Comparison of ENCODE assay signal across 16 cellular contexts in genomic region chr15:52243697-52244555, GRCh38.
"Had no signal": no experiment of that assay in that cellular context is flagged by ENCODE, and none has a peak within 500 bp of the region (broad histone marks: within the 10 kb centered on the region; RNA-seq: fewer than 3 reads in every experiment).

No MANE protein-coding gene starts in this region.

- H3K27me3 Mint-ChIP-seq: activated naive CD8-positive, alpha-beta T cell treated with anti-CD3 and anti-CD28 coated beads for 36 hours had no signal

- H3K4me1 ChIP-seq: thyroid gland had no signal

- H3K4me1 Mint-ChIP-seq: endodermal cell, mesothelial cell of epicardium, nephron progenitor cell had no signal

- H3K9me3 ChIP-seq: thyroid gland had no signal

- H3K27me3 ChIP-seq: cardiac muscle cell, thyroid gland had no signal

- H3K4me3 Mint-ChIP-seq: activated naive CD8-positive, alpha-beta T cell treated with anti-CD3 and anti-CD28 coated beads for 36 hours; activated T-helper 1 cell treated with anti-CD3 and anti-CD28 coated beads, Interleukin-12 subunit alpha, Interleukin-12 subunit beta, Interleukin-2, Interleukin-4 antibody, amounts not matched to agents 30 ng/mL and 10 ng/mL and 1 ng/mL, durations not matched to agents 14 hours and 24 hours and 36 hours; endodermal cell; mesothelial cell of epicardium; nephron progenitor cell; T-helper 17 cell had no signal

- H3K9me3 Mint-ChIP-seq: activated naive CD8-positive, alpha-beta T cell treated with anti-CD3 and anti-CD28 coated beads for 36 hours; activated T-helper 1 cell treated with anti-CD3 and anti-CD28 coated beads, Interleukin-12 subunit alpha, Interleukin-12 subunit beta, Interleukin-2, Interleukin-4 antibody, amounts not matched to agents 30 ng/mL and 10 ng/mL and 1 ng/mL, durations not matched to agents 14 hours and 24 hours and 36 hours; endodermal cell; mesothelial cell of epicardium; nephron progenitor cell had no signal

- DNase-seq: activated CD4-positive, alpha-beta T cell treated with anti-CD3 and anti-CD28 coated beads, Interleukin-2, amount 50 U/mL, for 4 hours; activated naive CD8-positive, alpha-beta T cell treated with anti-CD3 and anti-CD28 coated beads for 36 hours; activated T-cell treated with anti-CD3 and anti-CD28 coated beads for 4 hours; amniotic stem cell; endodermal cell; islet precursor cell; nephron progenitor cell; occipital lobe; retina; stimulated activated naive CD4-positive, alpha-beta T cell; T-helper 17 cell; thyroid gland had no signal

- H3K27ac ChIP-seq: cardiac muscle cell, thyroid gland had no signal

- H3K36me3 Mint-ChIP-seq: activated naive CD8-positive, alpha-beta T cell treated with anti-CD3 and anti-CD28 coated beads for 36 hours had no signal

- H3K36me3 ChIP-seq: cardiac muscle cell had no signal

- H3K27ac Mint-ChIP-seq: activated naive CD8-positive, alpha-beta T cell treated with anti-CD3 and anti-CD28 coated beads for 36 hours; activated T-helper 1 cell treated with anti-CD3 and anti-CD28 coated beads, Interleukin-12 subunit alpha, Interleukin-12 subunit beta, Interleukin-2, Interleukin-4 antibody, amounts not matched to agents 30 ng/mL and 10 ng/mL and 1 ng/mL, durations not matched to agents 14 hours and 24 hours and 36 hours; endodermal cell; mesothelial cell of epicardium; nephron progenitor cell; T-helper 17 cell had no signal

- ATAC-seq: T-helper 17 cell had no signal

- H3K4me3 ChIP-seq: cardiac muscle cell, lung, thyroid gland had no signal
